Comparison of ENCODE assay signal across 1 cellular context in genomic region chr7:100367676-100368613, GRCh38.
TF ChIP-seq lines count a peak whose summit lies in the region.

No MANE protein-coding gene starts in this region.

TF ChIP-seq in GM12878, 131 proteins besides CTCF, POLR2A, EP300 and RAD21:
- TF ChIP-seq, protein P1, sequence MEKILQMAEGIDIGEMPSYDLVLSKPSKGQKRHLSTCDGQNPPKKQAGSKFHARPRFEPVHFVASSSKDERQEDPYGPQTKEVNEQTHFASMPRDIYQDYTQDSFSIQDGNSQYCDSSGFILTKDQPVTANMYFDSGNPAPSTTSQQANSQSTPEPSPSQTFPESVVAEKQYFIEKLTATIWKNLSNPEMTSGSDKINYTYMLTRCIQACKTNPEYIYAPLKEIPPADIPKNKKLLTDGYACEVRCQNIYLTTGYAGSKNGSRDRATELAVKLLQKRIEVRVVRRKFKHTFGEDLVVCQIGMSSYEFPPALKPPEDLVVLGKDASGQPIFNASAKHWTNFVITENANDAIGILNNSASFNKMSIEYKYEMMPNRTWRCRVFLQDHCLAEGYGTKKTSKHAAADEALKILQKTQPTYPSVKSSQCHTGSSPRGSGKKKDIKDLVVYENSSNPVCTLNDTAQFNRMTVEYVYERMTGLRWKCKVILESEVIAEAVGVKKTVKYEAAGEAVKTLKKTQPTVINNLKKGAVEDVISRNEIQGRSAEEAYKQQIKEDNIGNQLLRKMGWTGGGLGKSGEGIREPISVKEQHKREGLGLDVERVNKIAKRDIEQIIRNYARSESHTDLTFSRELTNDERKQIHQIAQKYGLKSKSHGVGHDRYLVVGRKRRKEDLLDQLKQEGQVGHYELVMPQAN (conservative IDR thresholded peaks at IDR 0.05) = no peak
- no peak for TF ChIP-seq HDAC6 (IDR thresholded peaks at IDR 0.05; ENCODE audit: unreplicated experiment)
- no peak for TF ChIP-seq IRF4 (IDR thresholded peaks at IDR 0.05; ENCODE audit: low read depth, low read length)
- peak; percentile 47; the same call in 1 of the 2 replicates for TF ChIP-seq DPF2 (IDR thresholded peaks at IDR 0.05)
- 0 out of 2 replicates have a peak, but pooled peaks have one; percentile 35 for TF ChIP-seq MTA2 (IDR thresholded peaks at IDR 0.05; ENCODE audit: low read depth)
- TF ChIP-seq HCFC1 (IDR thresholded peaks at IDR 0.05; ENCODE audit: low read length) = no peak
- TF ChIP-seq JUND (IDR thresholded peaks at IDR 0.05; ENCODE audit: low read depth, low read length) = no peak
- no peak for TF ChIP-seq SREBF1 (IDR thresholded peaks at IDR 0.05; ENCODE audit: low read length)
- TF ChIP-seq RFX5 (IDR thresholded peaks at IDR 0.05; ENCODE audit: low read depth, low read length) = no peak
- TF ChIP-seq ZNF207 (IDR thresholded peaks at IDR 0.05; ENCODE audit: borderline replicate concordance) = no peak
- no peak for TF ChIP-seq IKZF2 (IDR thresholded peaks at IDR 0.05)
- TF ChIP-seq ZNF274 (IDR thresholded peaks at IDR 0.05; ENCODE audit: insufficient read depth, insufficient read length) = no peak
- TF ChIP-seq EGR1 (IDR thresholded peaks at IDR 0.05; ENCODE audit: borderline replicate concordance in 1 of 2, low read depth in 2 of 2, low read length in 2 of 2) = no peak
- no peak for TF ChIP-seq SPI1 (IDR thresholded peaks at IDR 0.05; ENCODE audit: borderline replicate concordance, insufficient read depth, low read depth, low read length)
- no peak for TF ChIP-seq NBN (IDR thresholded peaks at IDR 0.05)
- TF ChIP-seq KAT2A (conservative IDR thresholded peaks at IDR 0.05; ENCODE audit: control insufficient read depth, low read depth, low read length) = no peak
- TF ChIP-seq ELK1 (IDR thresholded peaks at IDR 0.05; ENCODE audit: low read depth, low read length) = no peak
- TF ChIP-seq SMAD5 (IDR thresholded peaks at IDR 0.05; ENCODE audit: low read depth) = peak; percentile 17; the same call in 1 of the 2 replicates
- TF ChIP-seq MAX (IDR thresholded peaks at IDR 0.05; ENCODE audit: low read depth, low read length) = peak; percentile 23; the same call in 1 of the 2 replicates
- no peak; the same call in 1 of the 2 replicates for TF ChIP-seq IKZF1 (conservative IDR thresholded peaks at IDR 0.05)
- TF ChIP-seq PAX5 (IDR thresholded peaks at IDR 0.05; ENCODE audit: borderline replicate concordance, low read depth, low read length) = peak; percentile 67; the same call in 1 of the 2 replicates
- no peak for TF ChIP-seq ZNF384 (IDR thresholded peaks at IDR 0.05; ENCODE audit: borderline replicate concordance, low read depth, low read length)
- TF ChIP-seq POU2F2 (IDR thresholded peaks at IDR 0.05; ENCODE audit: borderline replicate concordance, low read depth, low read length) = no peak
- TF ChIP-seq RELA (IDR thresholded peaks at IDR 0.05; ENCODE audit: borderline replicate concordance, partially characterized antibody) = no peak
- TF ChIP-seq BHLHE40 (IDR thresholded peaks at IDR 0.05; ENCODE audit: borderline replicate concordance in 1 of 2, low read depth in 2 of 2, low read length in 1 of 2) = peak; percentile 47 to 84; a peak in 3 of 4 replicates
- TF ChIP-seq MTA3 (IDR thresholded peaks at IDR 0.05; ENCODE audit: borderline replicate concordance, low read length) = no peak
- no peak for TF ChIP-seq SRF (IDR thresholded peaks at IDR 0.05; ENCODE audit: low read depth in 2 of 2, low read length in 2 of 2)
- TF ChIP-seq ETV6 (conservative IDR thresholded peaks at IDR 0.05 in 1 of 2, IDR thresholded peaks at IDR 0.05 in 1 of 2; ENCODE audit: borderline replicate concordance in 1 of 2, low read depth in 1 of 2) = no peak
- TF ChIP-seq, protein P2, sequence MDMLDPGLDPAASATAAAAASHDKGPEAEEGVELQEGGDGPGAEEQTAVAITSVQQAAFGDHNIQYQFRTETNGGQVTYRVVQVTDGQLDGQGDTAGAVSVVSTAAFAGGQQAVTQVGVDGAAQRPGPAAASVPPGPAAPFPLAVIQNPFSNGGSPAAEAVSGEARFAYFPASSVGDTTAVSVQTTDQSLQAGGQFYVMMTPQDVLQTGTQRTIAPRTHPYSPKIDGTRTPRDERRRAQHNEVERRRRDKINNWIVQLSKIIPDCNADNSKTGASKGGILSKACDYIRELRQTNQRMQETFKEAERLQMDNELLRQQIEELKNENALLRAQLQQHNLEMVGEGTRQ (IDR thresholded peaks at IDR 0.05; ENCODE audit: borderline replicate concordance, low read depth, low read length) = no peak; the same call in 1 of the 2 replicates
- no peak for TF ChIP-seq PBX3 (IDR thresholded peaks at IDR 0.05; ENCODE audit: insufficient replicate concordance, low read depth, low read length)
- no peak for TF ChIP-seq RCOR1 (conservative IDR thresholded peaks at IDR 0.05; ENCODE audit: low read depth, low read length)
- TF ChIP-seq, protein P3, sequence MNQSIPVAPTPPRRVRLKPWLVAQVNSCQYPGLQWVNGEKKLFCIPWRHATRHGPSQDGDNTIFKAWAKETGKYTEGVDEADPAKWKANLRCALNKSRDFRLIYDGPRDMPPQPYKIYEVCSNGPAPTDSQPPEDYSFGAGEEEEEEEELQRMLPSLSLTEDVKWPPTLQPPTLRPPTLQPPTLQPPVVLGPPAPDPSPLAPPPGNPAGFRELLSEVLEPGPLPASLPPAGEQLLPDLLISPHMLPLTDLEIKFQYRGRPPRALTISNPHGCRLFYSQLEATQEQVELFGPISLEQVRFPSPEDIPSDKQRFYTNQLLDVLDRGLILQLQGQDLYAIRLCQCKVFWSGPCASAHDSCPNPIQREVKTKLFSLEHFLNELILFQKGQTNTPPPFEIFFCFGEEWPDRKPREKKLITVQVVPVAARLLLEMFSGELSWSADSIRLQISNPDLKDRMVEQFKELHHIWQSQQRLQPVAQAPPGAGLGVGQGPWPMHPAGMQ (IDR thresholded peaks at IDR 0.05; ENCODE audit: borderline replicate concordance) = no peak
- no peak for TF ChIP-seq ZSCAN29 (IDR thresholded peaks at IDR 0.05)
- TF ChIP-seq, protein P4, sequence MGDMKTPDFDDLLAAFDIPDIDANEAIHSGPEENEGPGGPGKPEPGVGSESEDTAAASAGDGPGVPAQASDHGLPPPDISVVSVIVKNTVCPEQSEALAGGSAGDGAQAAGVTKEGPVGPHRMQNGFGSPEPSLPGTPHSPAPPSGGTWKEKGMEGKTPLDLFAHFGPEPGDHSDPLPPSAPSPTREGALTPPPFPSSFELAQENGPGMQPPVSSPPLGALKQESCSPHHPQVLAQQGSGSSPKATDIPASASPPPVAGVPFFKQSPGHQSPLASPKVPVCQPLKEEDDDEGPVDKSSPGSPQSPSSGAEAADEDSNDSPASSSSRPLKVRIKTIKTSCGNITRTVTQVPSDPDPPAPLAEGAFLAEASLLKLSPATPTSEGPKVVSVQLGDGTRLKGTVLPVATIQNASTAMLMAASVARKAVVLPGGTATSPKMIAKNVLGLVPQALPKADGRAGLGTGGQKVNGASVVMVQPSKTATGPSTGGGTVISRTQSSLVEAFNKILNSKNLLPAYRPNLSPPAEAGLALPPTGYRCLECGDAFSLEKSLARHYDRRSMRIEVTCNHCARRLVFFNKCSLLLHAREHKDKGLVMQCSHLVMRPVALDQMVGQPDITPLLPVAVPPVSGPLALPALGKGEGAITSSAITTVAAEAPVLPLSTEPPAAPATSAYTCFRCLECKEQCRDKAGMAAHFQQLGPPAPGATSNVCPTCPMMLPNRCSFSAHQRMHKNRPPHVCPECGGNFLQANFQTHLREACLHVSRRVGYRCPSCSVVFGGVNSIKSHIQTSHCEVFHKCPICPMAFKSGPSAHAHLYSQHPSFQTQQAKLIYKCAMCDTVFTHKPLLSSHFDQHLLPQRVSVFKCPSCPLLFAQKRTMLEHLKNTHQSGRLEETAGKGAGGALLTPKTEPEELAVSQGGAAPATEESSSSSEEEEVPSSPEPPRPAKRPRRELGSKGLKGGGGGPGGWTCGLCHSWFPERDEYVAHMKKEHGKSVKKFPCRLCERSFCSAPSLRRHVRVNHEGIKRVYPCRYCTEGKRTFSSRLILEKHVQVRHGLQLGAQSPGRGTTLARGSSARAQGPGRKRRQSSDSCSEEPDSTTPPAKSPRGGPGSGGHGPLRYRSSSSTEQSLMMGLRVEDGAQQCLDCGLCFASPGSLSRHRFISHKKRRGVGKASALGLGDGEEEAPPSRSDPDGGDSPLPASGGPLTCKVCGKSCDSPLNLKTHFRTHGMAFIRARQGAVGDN (IDR thresholded peaks at IDR 0.05) = peak; percentile 89
- peak; percentile 61; the same call in 1 of the 2 replicates for TF ChIP-seq RAD51 (IDR thresholded peaks at IDR 0.05)
- TF ChIP-seq MEF2B (IDR thresholded peaks at IDR 0.05; ENCODE audit: partially characterized antibody, poor library complexity, severe bottlenecking) = no peak
